ENCODE assay signal across 20 cellular contexts in the genomic region with DNA sequence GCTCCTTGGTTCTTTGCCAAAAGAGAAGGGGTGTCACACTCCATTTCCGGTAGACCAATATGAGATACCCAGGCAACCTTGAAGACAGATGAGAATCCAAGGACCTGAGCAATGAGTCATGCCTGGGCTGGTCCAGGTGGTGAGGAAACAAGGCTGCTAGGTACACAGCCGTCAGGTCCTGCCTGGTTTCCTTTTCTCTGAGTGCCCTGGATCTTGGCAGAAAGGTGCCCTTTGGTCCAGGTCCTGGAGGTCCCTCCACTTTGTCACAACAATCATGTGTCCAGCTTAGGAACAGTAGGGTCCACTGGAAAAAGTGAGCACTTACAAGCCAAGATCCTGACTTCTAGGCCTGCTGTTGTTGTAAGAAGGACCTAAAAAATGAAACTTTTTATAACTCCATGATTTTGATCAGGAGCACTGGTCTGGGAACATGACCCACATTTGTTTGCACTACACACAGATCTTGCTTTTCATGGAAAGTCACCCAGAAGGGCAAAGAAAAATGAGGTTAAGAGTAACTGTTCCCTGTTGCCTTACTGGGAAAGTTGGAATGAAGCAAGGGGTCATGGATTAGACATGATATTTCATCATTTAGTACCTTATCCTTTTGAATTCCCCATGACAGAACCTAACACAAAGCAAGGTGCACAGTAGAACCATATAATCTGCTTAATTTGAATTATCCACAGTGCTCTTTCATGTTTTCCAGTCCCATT.
DNase-seq lines count a peak whose midpoint lies in the region; TF ChIP-seq lines count a peak whose summit lies in the region.
"Had no signal": no experiment of that assay in that cellular context is flagged by ENCODE, and none has a peak within 500 bp of the region (broad histone marks: within the 10 kb centered on the region; RNA-seq: fewer than 3 reads in every experiment).

No MANE protein-coding gene starts in this region.

- H3K9me3 Mint-ChIP-seq in MCF 10A (ENCODE audit: unreplicated experiment), result no peaks in the 10 kb centered on the region
- no peaks in the 10 kb centered on the region for H3K9me3 Mint-ChIP-seq in Calu3 (ENCODE audit: low read depth, unreplicated experiment)

- BruUV-seq in MCF 10A (replicated peaks; lab: Mats Ljungman, UMichigan) (no TSS peak), Calu3 (replicated peaks; lab: Mats Ljungman, UMichigan) (no TSS peak)

- H3K27me3 ChIP-seq in breast epithelium (peaks cover 0 to 18% of the 10 kb centered on the region in 2 donors), endocrine pancreas (ENCODE audit: control insufficient read depth, insufficient read depth, low read length) (no peaks in the 10 kb centered on the region), vagina (no peaks in the 10 kb centered on the region)

- CTCF ChIA-PET in MCF 10A (lab: Yijun Ruan, JAX), result interaction anchor here (0.6 to 8.2 kb wide), 11 partner anchors 12 to 323 kb away, joined by 3 to 252 read pairs (median 39); no protein-coding TSS in a partner anchor
- CTCF ChIA-PET in Calu3 (lab: Charles Lee), result no interaction called here

- intact Hi-C loops in MCF 10A (cut with micrococcal nuclease) (no loop called here), breast epithelium (cut with DNase I; ENCODE audit: low total_unique reads) (no loop called here), vagina (cut with DNase I) (no loop called here), Calu3 (cut with micrococcal nuclease; ENCODE audit: unreplicated experiment) (no loop called here)

- TF ChIP-seq CTCF in MCF 10A (IDR thresholded peaks at IDR 0.05; ENCODE audit: unreplicated experiment) (no peak), breast epithelium (IDR thresholded peaks at IDR 0.05) (no peak), vagina (IDR thresholded peaks at IDR 0.05) (no peak), foreskin fibroblast (IDR thresholded peaks at IDR 0.05; ENCODE audit: low read depth, low read length) (no peak), Calu3 (IDR thresholded peaks at IDR 0.05; ENCODE audit: unreplicated experiment) (no peak)

- no peaks in the 10 kb centered on the region for H3K9me3 ChIP-seq in breast epithelium
- no peaks in the 10 kb centered on the region for H3K9me3 ChIP-seq in endocrine pancreas (ENCODE audit: control insufficient read depth, low read length)
- no peaks in the 10 kb centered on the region for H3K9me3 ChIP-seq in vagina

- no peaks in the 10 kb centered on the region for H3K36me3 Mint-ChIP-seq in MCF 10A (ENCODE audit: insufficient read depth, unreplicated experiment)
- no peaks in the 10 kb centered on the region for H3K36me3 Mint-ChIP-seq in Calu3 (ENCODE audit: insufficient read depth, unreplicated experiment)
- H3K36me3 Mint-ChIP-seq: CD8-positive, alpha-beta T cell had no signal

- no peaks in the 10 kb centered on the region for H3K36me3 ChIP-seq in breast epithelium
- no peaks in the 10 kb centered on the region for H3K36me3 ChIP-seq in endocrine pancreas (ENCODE audit: control insufficient read depth, insufficient read depth, low read length)
- no peaks in the 10 kb centered on the region for H3K36me3 ChIP-seq in vagina

- no peak overlapping the region for H3K4me3 Mint-ChIP-seq in MCF 10A (ENCODE audit: unreplicated experiment)
- H3K4me3 Mint-ChIP-seq in Calu3 (ENCODE audit: low read depth, unreplicated experiment), result no peak overlapping the region
- H3K4me3 Mint-ChIP-seq: CD8-positive, alpha-beta T cell had no signal

- no peak overlapping the region for H3K4me3 ChIP-seq in breast epithelium
- H3K4me3 ChIP-seq in endocrine pancreas (ENCODE audit: control insufficient read depth, insufficient read depth, low read length), result peak overlapping the region; percentile 19
- H3K4me3 ChIP-seq in vagina, result no peak overlapping the region
- H3K4me3 ChIP-seq in foreskin fibroblast (ENCODE audit: low read depth in 1 of 2, low read length in 2 of 2), result no peak overlapping the region

- H3K9ac ChIP-seq in endocrine pancreas (ENCODE audit: control insufficient read depth, insufficient read depth, low read length), result no peak overlapping the region

- no peaks in the 10 kb centered on the region for H3K4me1 Mint-ChIP-seq in MCF 10A (ENCODE audit: insufficient read depth, unreplicated experiment)
- H3K4me1 Mint-ChIP-seq in Calu3 (ENCODE audit: low read depth, unreplicated experiment), result no peaks in the 10 kb centered on the region

- peak; percentile 45 for DNase-seq in MCF 10A (ENCODE audit: unreplicated experiment)
- no peak for DNase-seq in breast epithelium (ENCODE audit: low spot score in 2 of 2)
- DNase-seq in kidney tubule cell (ENCODE audit: low spot score), result peak; percentile 64
- no peak for DNase-seq in vagina (ENCODE audit: extremely low spot score in 2 of 2)
- no peak for DNase-seq in foreskin fibroblast
- no peak for DNase-seq in Calu3
- DNase-seq: 8988T; AML-193; C1 segment of cervical spinal cord; CD8-positive, alpha-beta T cell; EL; GF-D8; Karpas-422; NCI-H1694 treated with DMSO at 0.1 percent for 48 hours; NCI-H2081 treated with DMSO at 0.1 percent for 48 hours; NCI-H446 treated with DMSO at 0.1 percent for 48 hours; NCI-H526 treated with DMSO at 0.1 percent for 48 hours; OCI-M1; SHP77 had no signal

- TF ChIP-seq POLR2A in breast epithelium (IDR thresholded peaks at IDR 0.05) (no peak), vagina (IDR thresholded peaks at IDR 0.05) (no peak)

- H3K4me1 ChIP-seq in breast epithelium, result no peaks in the 10 kb centered on the region
- no peaks in the 10 kb centered on the region for H3K4me1 ChIP-seq in endocrine pancreas (ENCODE audit: control insufficient read depth, insufficient read depth, low read length)
- peaks cover 17% of the 10 kb centered on the region for H3K4me1 ChIP-seq in vagina

- H3K27ac ChIP-seq in breast epithelium, result no peak overlapping the region
- H3K27ac ChIP-seq in vagina, result no peak overlapping the region

- POLR2A ChIA-PET in MCF 10A (lab: Yijun Ruan, JAX), result interaction anchor here (0.7 kb wide), 1 partner anchor 121 kb away, joined by 3 read pairs; no protein-coding TSS in a partner anchor

- H3K27me3 Mint-ChIP-seq in MCF 10A (ENCODE audit: insufficient read depth, unreplicated experiment) (peaks cover 53% of the 10 kb centered on the region), Calu3 (ENCODE audit: unreplicated experiment) (peaks cover 65% of the 10 kb centered on the region)

- no peak overlapping the region for H3K27ac Mint-ChIP-seq in MCF 10A (ENCODE audit: low read depth, unreplicated experiment)
- H3K27ac Mint-ChIP-seq in Calu3 (ENCODE audit: unreplicated experiment), result no peak overlapping the region
- H3K27ac Mint-ChIP-seq: CD8-positive, alpha-beta T cell had no signal

Comparison
In these comparisons a context has a peak if more than half of its experiments do, and no peak if none do; other contexts are left out.
1. DNase-seq: peak in MCF 10A (single experiment) and kidney tubule cell (single experiment); none in breast epithelium (0 of 2), vagina (0 of 2), foreskin fibroblast (0 of 2) and Calu3 (single experiment).